In genomic region chr21:33372582-33372981, GRCh38 we compare ENCODE assay signal across 24 cellular contexts.
"Had no signal": no experiment of that assay in that cellular context is flagged by ENCODE, and none has a peak within 500 bp of the region (broad histone marks: within the 10 kb centered on the region; RNA-seq: fewer than 3 reads in every experiment).

No MANE protein-coding gene starts in this region.

- H3K4me3 Mint-ChIP-seq: activated CD8-positive, alpha-beta T cell treated with anti-CD3 and anti-CD28 coated beads for 36 hours; activated naive CD4-positive, alpha-beta T cell treated with anti-CD3 and anti-CD28 coated beads, Interleukin-2, amount 50 U/mL, for 24 hours; activated naive CD8-positive, alpha-beta T cell treated with anti-CD3 and anti-CD28 coated beads, Interleukin-2, amount 50 U/mL, for 24 hours; endodermal cell; naive thymus-derived CD8-positive, alpha-beta T cell; stimulated activated naive CD8-positive, alpha-beta T cell treated with anti-CD3 and anti-CD28 coated beads, Interleukin-15, amount 100 ng/mL, for 72 hours; WTC11 had no signal

- ATAC-seq: activated CD8-positive, alpha-beta T cell treated with anti-CD3 and anti-CD28 coated beads for 36 hours; activated naive CD8-positive, alpha-beta T cell treated with anti-CD3 and anti-CD28 coated beads, Interleukin-2, amount 50 U/mL, for 24 hours; esophagus mucosa; left cardiac atrium; naive thymus-derived CD8-positive, alpha-beta T cell; right cardiac atrium; stimulated activated naive CD8-positive, alpha-beta T cell treated with anti-CD3 and anti-CD28 coated beads, Interleukin-15, amount 100 ng/mL, for 72 hours; WTC11 had no signal

- H3K27me3 Mint-ChIP-seq: activated CD8-positive, alpha-beta T cell treated with anti-CD3 and anti-CD28 coated beads for 36 hours; activated naive CD4-positive, alpha-beta T cell treated with anti-CD3 and anti-CD28 coated beads, Interleukin-2, amount 50 U/mL, for 24 hours; activated naive CD8-positive, alpha-beta T cell treated with anti-CD3 and anti-CD28 coated beads, Interleukin-2, amount 50 U/mL, for 24 hours had no signal

- H3K36me3 ChIP-seq: upper lobe of left lung had no signal

- H3K4me1 Mint-ChIP-seq: endodermal cell had no signal

- H3K4me3 ChIP-seq: upper lobe of left lung had no signal

- H3K27ac Mint-ChIP-seq: activated CD8-positive, alpha-beta T cell treated with anti-CD3 and anti-CD28 coated beads for 36 hours; activated naive CD4-positive, alpha-beta T cell treated with anti-CD3 and anti-CD28 coated beads, Interleukin-2, amount 50 U/mL, for 24 hours; activated naive CD8-positive, alpha-beta T cell treated with anti-CD3 and anti-CD28 coated beads, Interleukin-2, amount 50 U/mL, for 24 hours; endodermal cell; stimulated activated naive CD8-positive, alpha-beta T cell treated with anti-CD3 and anti-CD28 coated beads, Interleukin-15, amount 100 ng/mL, for 72 hours; WTC11 had no signal

- DNase-seq: activated CD4-positive, alpha-beta T cell treated with anti-CD3 and anti-CD28 coated beads, Interleukin-2, amount 50 U/mL, for 1 hour; activated CD8-positive, alpha-beta T cell treated with anti-CD3 and anti-CD28 coated beads for 36 hours; activated gamma-delta T cell treated with Interleukin-2 at 50 U/mL for 16 hours; activated naive CD8-positive, alpha-beta T cell treated with anti-CD3 and anti-CD28 coated beads, Interleukin-2, amount 50 U/mL, for 24 hours; amygdala; caudate nucleus; cortex of kidney; endodermal cell; foreskin fibroblast; head of caudate nucleus; hippocampal formation; left cardiac atrium; midbrain; naive thymus-derived CD8-positive, alpha-beta T cell; posterior cingulate gyrus; right cardiac atrium; stimulated activated CD4-positive, alpha-beta T cell treated with anti-CD3 and anti-CD28 coated beads, Interleukin-4, amount 100 ng/mL, for 1 hour; stimulated activated naive CD8-positive, alpha-beta T cell treated with anti-CD3 and anti-CD28 coated beads, Interleukin-15, amount 100 ng/mL, for 72 hours; substantia nigra; T-helper 2 cell had no signal

- H3K27me3 ChIP-seq: upper lobe of left lung had no signal
